Comparison of ENCODE assay signal across 8 cellular contexts in genomic region chr4:100421356-100421978, GRCh38.
DNase-seq lines count a peak whose midpoint lies in the region; ATAC-seq and TF ChIP-seq lines count a peak whose summit lies in the region.

No MANE protein-coding gene starts in this region.

- peak; percentile 58 for TF ChIP-seq CTCF in brain microvascular endothelial cell (IDR thresholded peaks at IDR 0.05; ENCODE audit: low read depth, low read length, missing control alignments)
- peak; percentile 51 for TF ChIP-seq CTCF in lower lobe of right lung (IDR thresholded peaks at IDR 0.05)

- in situ Hi-C loops in brain microvascular endothelial cell (cut with HindIII; ENCODE audit: low pct_ligation_motif_present, low sequenced_read_pairs) = no loop called here

- H3K27me3 ChIP-seq in brain microvascular endothelial cell (replicated peaks) = no peaks in the 10 kb centered on the region
- no peaks in the 10 kb centered on the region for H3K27me3 ChIP-seq in lower lobe of right lung (ENCODE audit: low read depth)

- H3K4me1 ChIP-seq in lower lobe of right lung = no peaks in the 10 kb centered on the region

- H3K4me3 ChIP-seq in brain microvascular endothelial cell (ENCODE audit: low read depth, low read length) (no peak overlapping the region), lower lobe of right lung (no peak overlapping the region)

- H3K36me3 ChIP-seq in brain microvascular endothelial cell (replicated peaks) (no peaks in the 10 kb centered on the region), lower lobe of right lung (no peaks in the 10 kb centered on the region)

- intact Hi-C loops in lower lobe of right lung (cut with DNase I) = no loop called here

- H3K27ac ChIP-seq in brain microvascular endothelial cell (no peak overlapping the region), lower lobe of right lung (no peak overlapping the region)

- no peaks in the 10 kb centered on the region for H3K9me3 ChIP-seq in lower lobe of right lung

- peak; percentile 42 for DNase-seq in EL
- peak in 2 of 3 experiments; percentile 4 to 54 for DNase-seq in NCI-H1417 (lab: John Stamatoyannopoulos, UW)
- DNase-seq in brain microvascular endothelial cell = peak; percentile 10
- DNase-seq in lower lobe of right lung = no peak
- DNase-seq in activated T-cell treated with anti-CD3 and anti-CD28 coated beads for 4 hours = no peak
- DNase-seq in central memory CD4-positive, alpha-beta T cell = no peak

- ATAC-seq in lower lobe of right lung (peak in 1 of 2 donors; percentile 50), GM19023 (IDR thresholded peaks at IDR 0.05; ENCODE audit: unreplicated experiment) (no peak), GM18520 (IDR thresholded peaks at IDR 0.05; ENCODE audit: unreplicated experiment) (no peak)

Comparison
In these comparisons a context has a peak if more than half of its experiments do, and no peak if none do; other contexts are left out.
1. DNase-seq: peak in EL (single experiment), NCI-H1417 (2 of 3) and brain microvascular endothelial cell (single experiment); none in lower lobe of right lung (single experiment), activated T-cell treated with anti-CD3 and anti-CD28 coated beads for 4 hours (single experiment) and central memory CD4-positive, alpha-beta T cell (single experiment).